In genomic region chr13:107079423-107080099, GRCh38 we compare ENCODE assay signal across 37 cellular contexts.
DNase-seq lines count a peak whose midpoint lies in the region; ATAC-seq, FAIRE-seq and TF ChIP-seq lines count a peak whose summit lies in the region.
"Had no signal": no experiment of that assay in that cellular context is flagged by ENCODE, and none has a peak within 500 bp of the region (broad histone marks: within the 10 kb centered on the region; RNA-seq: fewer than 3 reads in every experiment).

No MANE protein-coding gene starts in this region.

- H3K9me3 ChIP-seq in upper lobe of right lung, result no peaks in the 10 kb centered on the region
- H3K9me3 ChIP-seq: ascending aorta, neutrophil, sigmoid colon, SJCRH30 had no signal

- H3K36me3 ChIP-seq in bronchial epithelial cell (ENCODE audit: control insufficient read depth, insufficient read depth, low read length), result no peaks in the 10 kb centered on the region
- no peaks in the 10 kb centered on the region for H3K36me3 ChIP-seq in upper lobe of right lung
- H3K36me3 ChIP-seq: ascending aorta, left lung, neutrophil, sigmoid colon, SJCRH30, tibial nerve had no signal

- H3K27me3 ChIP-seq in bronchial epithelial cell (ENCODE audit: control insufficient read depth, insufficient read depth, low read length), result no peaks in the 10 kb centered on the region
- no peaks in the 10 kb centered on the region for H3K27me3 ChIP-seq in upper lobe of right lung
- H3K27me3 ChIP-seq: ascending aorta, left lung, neutrophil, sigmoid colon, SJCRH30, tibial nerve had no signal

- ATAC-seq in HG03432 (IDR thresholded peaks at IDR 0.05; ENCODE audit: unreplicated experiment), result peak; percentile 46
- no peak for ATAC-seq in upper lobe of right lung
- no peak for ATAC-seq in left colon
- ATAC-seq: HepG2, left lung, T-cell had no signal

- H3K4me3 ChIP-seq in bronchial epithelial cell (ENCODE audit: low read depth, low read length), result no peak overlapping the region
- no peak overlapping the region for H3K4me3 ChIP-seq in upper lobe of right lung
- H3K4me3 ChIP-seq: ascending aorta, coronary artery, left lung, sigmoid colon, SJCRH30, tibial nerve had no signal

- peak; percentile 70 for FAIRE-seq in bronchial epithelial cell (lab: Jason Lieb, UNC)
- FAIRE-seq: HepG2, islet of Langerhans, RCC 7860 had no signal

- intact Hi-C loops in upper lobe of right lung (cut with DNase I), result no loop called here
- intact Hi-C loops in left colon (cut with DNase I, micrococcal nuclease), result no loop called here

- DNase-seq in NCI-H2171 treated with DMSO at 0.1 percent for 48 hours (lab: John Stamatoyannopoulos, UW), result peak; percentile 45
- no peak for DNase-seq in bronchial epithelial cell (ENCODE audit: low read depth)
- peak; percentile 3 for DNase-seq in pons (ENCODE audit: low spot score)
- no peak for DNase-seq in D341Med (ENCODE audit: low spot score)
- DNase-seq in upper lobe of right lung, result no peak
- DNase-seq in left colon, result no peak
- DNase-seq: activated B cell treated with CpG ODN at 0.5 μM for 24 hours; activated CD4-positive, alpha-beta T cell treated with anti-CD3 and anti-CD28 coated beads, Interleukin-2, amount 50 U/mL, for 1 hour; activated gamma-delta T cell; activated naive CD8-positive, alpha-beta T cell treated with anti-CD3 and anti-CD28 coated beads for 36 hours; activated T-cell treated with anti-CD3 and anti-CD28 coated beads, Interleukin-2, amount 50 U/mL, for 24 hours; caudate nucleus; COR-L47; DMS79 treated with DMSO at 0.1 percent for 48 hours; effector memory CD4-positive, alpha-beta T cell; GDM1; HCEC 1CT; head of caudate nucleus; left lung; NCI-H1092; NCI-H1930; NCI-H2227 treated with DMSO at 0.1 percent for 48 hours; NCI-H774; sigmoid colon; SJCRH30; stimulated activated CD4-positive, alpha-beta T cell treated with anti-CD3 and anti-CD28 coated beads, Interleukin-12 subunit alpha, Interleukin-12 subunit beta, amount 100 ng/mL, for 4 hours; stimulated activated CD4-positive, alpha-beta T cell treated with anti-CD3 and anti-CD28 coated beads, Interleukin-2, amount 100 ng/mL, for 48 hours; T-cell had no signal

- H3K4me1 ChIP-seq in upper lobe of right lung, result no peaks in the 10 kb centered on the region
- H3K4me1 ChIP-seq: ascending aorta, SJCRH30 had no signal

- no peak overlapping the region for H3K27ac ChIP-seq in upper lobe of right lung
- H3K27ac ChIP-seq: ascending aorta, C4-2B, coronary artery, left lung, neutrophil, sigmoid colon, SJCRH30, tibial nerve had no signal

- no peak for TF ChIP-seq CTCF in bronchial epithelial cell (IDR thresholded peaks at IDR 0.05; ENCODE audit: insufficient read depth, low read length, severe bottlenecking)
- no peak for TF ChIP-seq CTCF in upper lobe of right lung (IDR thresholded peaks at IDR 0.05)

Comparison
In these comparisons a context has a peak if more than half of its experiments do, and no peak if none do; other contexts are left out.
1. DNase-seq: peak in NCI-H2171 treated with DMSO at 0.1 percent for 48 hours (single experiment) and pons (single experiment); none in bronchial epithelial cell (single experiment), D341Med (single experiment), upper lobe of right lung (single experiment) and left colon (0 of 2).